In genomic region chr21:37225440-37225839, GRCh38 we compare ENCODE assay signal across 9 cellular contexts. TPM values are rescaled to one million over a fixed set of nuclear protein-coding genes. Genes with fewer than 3 reads are reported as not detected.
DNase-seq lines count a peak whose midpoint lies in the region; ATAC-seq and TF ChIP-seq lines count a peak whose summit lies in the region.
"Had no signal": no experiment of that assay in that cellular context is flagged by ENCODE, and none has a peak within 500 bp of the region (broad histone marks: within the 10 kb centered on the region; RNA-seq: fewer than 3 reads in every experiment).

No MANE protein-coding gene starts in this region.

- peak in 4 of 5 donors; percentile 16 to 41 (median 28) for DNase-seq in CD4-positive, alpha-beta memory T cell
- DNase-seq in UCSD-AML1 (lab: John Stamatoyannopoulos, UW; ENCODE audit: unreplicated experiment) = peak; percentile 29
- peak; percentile 40 for DNase-seq in activated gamma-delta T cell (lab: John Stamatoyannopoulos, UW)
- DNase-seq in stimulated activated CD4-positive, alpha-beta T cell treated with anti-CD3 and anti-CD28 coated beads, Interleukin-1b, Interleukin-23, amount 100 ng/mL, for 24 hours (ENCODE audit: low read depth in 4 of 4, low spot score in 1 of 4) = peak in 3 of 4 experiments; percentile 17 to 29 (median 22)
- DNase-seq in sciatic nerve (ENCODE audit: low spot score) = no peak
- DNase-seq in SK-N-SH = no peak
- DNase-seq in NCI-H1436 (lab: John Stamatoyannopoulos, UW) = no peak
- DNase-seq: NCI-H226 had no signal

- POLR2A ChIA-PET in CD4-positive, alpha-beta memory T cell (lab: Charles Lee; ENCODE audit: partially characterized antibody) = interaction anchor here (1.1 to 1.5 kb wide), 3 partner anchors 30 to 141 kb away, joined by 4 read pairs; partner anchors contain the start of gene DYRK1A
- POLR2A ChIA-PET in SK-N-SH (lab: Yijun Ruan, JAX) = no interaction called here

- no peaks in the 10 kb centered on the region for H3K9me2 ChIP-seq in SK-N-SH

- intact Hi-C loops in CD4-positive, alpha-beta memory T cell (cut with micrococcal nuclease) = no loop called here
- intact Hi-C loops in sciatic nerve (cut with DNase I) = loop anchor here (10.0 kb wide), 1 partner anchor 139 kb away; the partner anchor contains the start of gene DYRK1A

- no peak for TF ChIP-seq EP300 in SK-N-SH (IDR thresholded peaks at IDR 0.05; ENCODE audit: borderline replicate concordance in 1 of 2, low read depth in 1 of 2, low read length in 1 of 2)

- H3K27ac Mint-ChIP-seq in CD4-positive, alpha-beta memory T cell = peak overlapping the region; percentile 85 to 97 (median 88)

- H3K79me2 ChIP-seq in SK-N-SH (ENCODE audit: insufficient read depth) = 0 out of 2 replicates have a peak, but pooled peaks cover 3% of the 10 kb centered on the region

- H3K4me3 ChIP-seq in CD4-positive, alpha-beta memory T cell (ENCODE audit: low read length in 2 of 2) = no peak overlapping the region
- H3K4me3 ChIP-seq in SK-N-SH (ENCODE audit: low read depth in 2 of 2, low read length in 1 of 2) = no peak overlapping the region

- WGBS in SK-N-SH (ENCODE audit: low lambda C conversion rate) = 93% methylated on average over 15 of the region's 15 CpGs

- no peak for ATAC-seq in sciatic nerve
- no peak for ATAC-seq in GM18498 (IDR thresholded peaks at IDR 0.05; ENCODE audit: unreplicated experiment)

- no peaks in the 10 kb centered on the region for H3K27me3 Mint-ChIP-seq in CD4-positive, alpha-beta memory T cell

- CTCF ChIA-PET in CD4-positive, alpha-beta memory T cell (lab: Charles Lee; ENCODE audit: partially characterized antibody) = interaction anchor here (1.2 kb wide), 1 partner anchor 238 kb away, joined by 3 read pairs; no protein-coding TSS in a partner anchor
- CTCF ChIA-PET in SK-N-SH (lab: Yijun Ruan, JAX) = no interaction called here

- peaks cover 0 to 4% (median 0%) of the 10 kb centered on the region in 8 donors for H3K9me3 Mint-ChIP-seq in CD4-positive, alpha-beta memory T cell

- H3F3A ChIP-seq in SK-N-SH (replicated peaks; ENCODE audit: insufficient read depth) = peaks cover 12% of the 10 kb centered on the region

- no peak for TF ChIP-seq RAD21 in SK-N-SH (IDR thresholded peaks at IDR 0.05; ENCODE audit: low read length)

- no peaks in the 10 kb centered on the region for H3K9me3 ChIP-seq in CD4-positive, alpha-beta memory T cell (ENCODE audit: control insufficient read depth in 1 of 2, low read length in 2 of 2)
- H3K9me3 ChIP-seq in SK-N-SH = no peaks in the 10 kb centered on the region

- no peaks in the 10 kb centered on the region for H3K27me3 ChIP-seq in CD4-positive, alpha-beta memory T cell (ENCODE audit: insufficient read depth, low read length)
- no peaks in the 10 kb centered on the region for H3K27me3 ChIP-seq in SK-N-SH (ENCODE audit: insufficient read depth)

- no peak overlapping the region for H3K4me2 ChIP-seq in SK-N-SH

- H3K36me3 Mint-ChIP-seq in CD4-positive, alpha-beta memory T cell = peaks cover 41 to 65% of the 10 kb centered on the region in 2 donors

- peak overlapping the region in 7 of 8 donors; percentile 35 to 76 (median 70) for H3K4me3 Mint-ChIP-seq in CD4-positive, alpha-beta memory T cell

- H3K27ac ChIP-seq in CD4-positive, alpha-beta memory T cell (ENCODE audit: low read depth, low read length) = peak overlapping the region; percentile 45
- H3K27ac ChIP-seq in SK-N-SH (ENCODE audit: low read depth in 2 of 2, low read length in 1 of 2) = no peak overlapping the region; a peak in 1 of 4 replicates

- peaks cover 33% of the 10 kb centered on the region for H3K36me3 ChIP-seq in CD4-positive, alpha-beta memory T cell (ENCODE audit: insufficient read depth, low read length)
- peaks cover 51 to 56% of the 10 kb centered on the region in 2 experiments for H3K36me3 ChIP-seq in SK-N-SH (replicated peaks in 1 of 2; ENCODE audit: control insufficient read depth in 1 of 2, insufficient read depth in 2 of 2, low read length in 1 of 2)

- no peak overlapping the region for H2AFZ ChIP-seq in SK-N-SH (ENCODE audit: low read depth)

- H4K20me1 ChIP-seq in SK-N-SH (ENCODE audit: insufficient read depth) = no peaks in the 10 kb centered on the region

- TF ChIP-seq CTCF in SK-N-SH (IDR thresholded peaks at IDR 0.05) = no peak

- peaks cover 38% of the 10 kb centered on the region for H3K4me1 ChIP-seq in CD4-positive, alpha-beta memory T cell (ENCODE audit: insufficient read depth, low read length)
- H3K4me1 ChIP-seq in SK-N-SH (ENCODE audit: control insufficient read depth in 1 of 2, insufficient read depth in 2 of 2, low read depth in 1 of 2, low read length in 1 of 2) = peaks cover 0 to 10% of the 10 kb centered on the region in 2 experiments; a peak in 1 of 4 replicates

- peaks cover 20 to 50% (median 27%) of the 10 kb centered on the region in 4 donors for H3K4me1 Mint-ChIP-seq in CD4-positive, alpha-beta memory T cell

- no peak overlapping the region for H3K9ac ChIP-seq in SK-N-SH

TF ChIP-seq in SK-N-SH, 30 proteins besides CTCF, POLR2A, EP300 and RAD21:
- TF ChIP-seq GATA2 (CRISPR knock-in tag; IDR thresholded peaks at IDR 0.05) = no peak

RNA-seq across cellular contexts. Expression of gene VPS26C, which starts 41.7 kb away (rescaled TPM):
- total RNA-seq in CD4-positive, alpha-beta memory T cell = 10 to 100 TPM; 76.0 to 79.7 TPM
- polyA plus RNA-seq in CD4-positive, alpha-beta memory T cell = 100 to 1,000 TPM in 1 of 2 donors, 10 to 100 TPM in 1; 81.9 to 105 TPM
- total RNA-seq in sciatic nerve = 48.8 TPM
- 34.8 and 42.2 TPM in 2 replicates for polyA plus RNA-seq in SK-N-SH (2012; rRNA removed)
- 31.4 and 37.4 TPM in 2 replicates for polyA plus RNA-seq in SK-N-SH (2012; cell fraction: cytosol; rRNA removed)
- 32.8 and 44.7 TPM in 2 replicates for polyA plus RNA-seq in SK-N-SH (2012; cell fraction: nucleus; rRNA removed)

Comparison
In these comparisons a context has a peak if more than half of its experiments do, and no peak if none do; other contexts are left out.
1. DNase-seq: peak in CD4-positive, alpha-beta memory T cell (4 of 5), UCSD-AML1 (single experiment), activated gamma-delta T cell (single experiment) and stimulated activated CD4-positive, alpha-beta T cell treated with anti-CD3 and anti-CD28 coated beads, Interleukin-1b, Interleukin-23, amount 100 ng/mL, for 24 hours (3 of 4); none in sciatic nerve (single experiment), SK-N-SH (single experiment) and NCI-H1436 (single experiment).